1 cellular context compared by ENCODE assay signal in genomic region chr13:111280226-111280625, GRCh38.
TF ChIP-seq lines count a peak whose summit lies in the region.

No MANE protein-coding gene starts in this region.

TF ChIP-seq in IMR-90, 13 proteins besides CTCF, POLR2A, EP300 and RAD21:
- TF ChIP-seq RCOR1 (IDR thresholded peaks at IDR 0.05; ENCODE audit: insufficient replicate concordance, low read length) (no peak), RFX5 (IDR thresholded peaks at IDR 0.05; ENCODE audit: low read depth, low read length) (no peak), CEBPB (IDR thresholded peaks at IDR 0.05; ENCODE audit: low read depth, low read length) (no peak), NFE2L2 (IDR thresholded peaks at IDR 0.05; ENCODE audit: low read depth, low read length) (no peak), BHLHE40 (IDR thresholded peaks at IDR 0.05; ENCODE audit: low read depth, low read length) (no peak), MAFK (IDR thresholded peaks at IDR 0.05; ENCODE audit: low read depth, low read length) (no peak), MAZ (IDR thresholded peaks at IDR 0.05; ENCODE audit: borderline replicate concordance, low read depth, low read length) (no peak), MXI1 (IDR thresholded peaks at IDR 0.05; ENCODE audit: borderline replicate concordance, low read depth, low read length) (no peak), CHD1 (IDR thresholded peaks at IDR 0.05; ENCODE audit: low read depth, low read length) (no peak), USF2 (IDR thresholded peaks at IDR 0.05; ENCODE audit: low read depth, low read length) (no peak)
